11 cellular contexts compared by ENCODE assay signal in genomic region chr9:118693645-118694044, GRCh38.
"Had no signal": no experiment of that assay in that cellular context is flagged by ENCODE, and none has a peak within 500 bp of the region (broad histone marks: within the 10 kb centered on the region; RNA-seq: fewer than 3 reads in every experiment).

No MANE protein-coding gene starts in this region.

- DNase-seq: activated CD4-positive, alpha-beta T cell treated with anti-CD3 and anti-CD28 coated beads for 48 hours; activated CD8-positive, alpha-beta T cell treated with anti-CD3 and anti-CD28 coated beads, Interleukin-2, amount 10 ng/mL, durations not matched to agents 7 days and 5 days; activated naive CD4-positive, alpha-beta T cell treated with Interleukin-2 at 50 U/mL for 16 hours; activated naive CD8-positive, alpha-beta T cell treated with anti-CD3 and anti-CD28 coated beads, Interleukin-2, amount 50 U/mL, for 24 hours; effector memory CD4-positive, alpha-beta T cell; nephron progenitor cell; ovary; small intestine; stomach had no signal

- H3K9me3 ChIP-seq: ovary, stomach had no signal

- H3K27ac ChIP-seq: epithelial cell of prostate, ovary, stomach had no signal

- H3K4me3 ChIP-seq: lung, ovary, stomach had no signal

- H3K36me3 ChIP-seq: ovary, stomach had no signal

- H3K4me1 ChIP-seq: stomach had no signal

- H3K27me3 ChIP-seq: ovary, stomach had no signal
